20 cellular contexts compared by ENCODE assay signal in the genomic region with DNA sequence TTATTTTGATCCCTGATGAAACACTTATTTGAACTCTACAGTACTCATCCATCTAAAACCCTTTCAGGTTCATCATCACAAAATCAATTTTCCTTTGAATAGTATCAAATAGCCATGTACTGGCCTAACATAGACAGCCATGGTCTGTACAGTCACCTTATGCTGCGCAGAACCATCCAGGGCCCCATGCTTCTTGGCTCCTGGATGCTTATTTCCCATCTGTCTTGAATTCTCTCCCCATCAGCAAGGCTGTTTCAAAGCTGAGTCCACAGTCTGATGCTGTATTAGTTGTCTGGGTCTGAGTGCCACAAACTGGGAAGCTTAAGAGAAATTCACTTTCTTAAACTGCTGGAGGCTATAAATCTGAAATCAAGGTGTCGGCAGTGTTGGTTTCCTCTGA.
"Had no signal": no experiment of that assay in that cellular context is flagged by ENCODE, and none has a peak within 500 bp of the region (broad histone marks: within the 10 kb centered on the region; RNA-seq: fewer than 3 reads in every experiment).

No MANE protein-coding gene starts in this region.

- DNase-seq: KBM-7, MV-4-11, NCI-H1048, NCI-H1105, NCI-H1417, NCI-H1436 treated with DMSO at 0.1 percent for 48 hours, NCI-H1694, NCI-H187 treated with DMSO at 0.1 percent for 48 hours, NCI-H2029 treated with DMSO at 0.1 percent for 48 hours, NCI-H2171 treated with DMSO at 0.1 percent for 48 hours, NCI-H345, NCI-H446 treated with DMSO at 0.1 percent for 48 hours, NCI-H510A treated with DMSO at 0.1 percent for 48 hours, NCI-H526, Right ventricle myocardium superior, RPMI8226, SIG-M5, SK-N-SH, SW 1271 had no signal

- H3K9ac ChIP-seq: SK-N-SH had no signal

- H3K4me2 ChIP-seq: SK-N-SH had no signal

- H3K27ac ChIP-seq: HL-60 had no signal

- H3K9me3 ChIP-seq: SK-N-SH had no signal
